In genomic region chr7:74032624-74033371, GRCh38 we compare ENCODE assay signal across 20 cellular contexts. TPM values are rescaled to one million over a fixed set of nuclear protein-coding genes. Genes with fewer than 3 reads are reported as not detected.
DNase-seq lines count a peak whose midpoint lies in the region; ATAC-seq, FAIRE-seq and TF ChIP-seq lines count a peak whose summit lies in the region.
"Had no signal": no experiment of that assay in that cellular context is flagged by ENCODE, and none has a peak within 500 bp of the region (broad histone marks: within the 10 kb centered on the region; RNA-seq: fewer than 3 reads in every experiment).

No MANE protein-coding gene starts in this region.

- intact Hi-C loops in pancreas (cut with DNase I) = no loop called here

- H3K27ac ChIP-seq in astrocyte (ENCODE audit: low read depth, low read length) = no peak overlapping the region
- H3K27ac ChIP-seq in pancreas = peak overlapping the region; percentile 66 to 90 (median 84)
- H3K27ac ChIP-seq in upper lobe of left lung = peak overlapping the region; percentile 13 to 84 (median 65)
- H3K27ac ChIP-seq: epithelial cell of prostate had no signal

- no peak for FAIRE-seq in astrocyte (lab: Jason Lieb, UNC)
- no peak for FAIRE-seq in pancreas (lab: Jason Lieb, UNC)
- FAIRE-seq: RCC 7860 had no signal

- H3K4me1 ChIP-seq in astrocyte (ENCODE audit: insufficient read depth, low read length) = peaks cover 5% of the 10 kb centered on the region
- peaks cover 30 to 45% (median 41%) of the 10 kb centered on the region in 3 donors for H3K4me1 ChIP-seq in pancreas
- H3K4me1 ChIP-seq in upper lobe of left lung = peaks cover 31 to 51% (median 39%) of the 10 kb centered on the region in 4 donors

- TF ChIP-seq POLR2A in upper lobe of left lung (IDR thresholded peaks at IDR 0.05) = no peak
- TF ChIP-seq POLR2A in GM18505 (IDR thresholded peaks at IDR 0.05; ENCODE audit: borderline replicate concordance, extremely low read depth, insufficient read depth, insufficient read length) = no peak

- no peak overlapping the region for H3K27ac Mint-ChIP-seq in astrocyte (ENCODE audit: unreplicated experiment)
- H3K27ac Mint-ChIP-seq: activated CD4-positive, alpha-beta T cell treated with anti-CD3 and anti-CD28 coated beads for 36 hours; activated naive CD8-positive, alpha-beta T cell; CD14-positive monocyte had no signal

- ATAC-seq in pancreas (no peak), upper lobe of left lung (ENCODE audit: low FRiP score in 2 of 2) (no peak), GM18505 (IDR thresholded peaks at IDR 0.05; ENCODE audit: unreplicated experiment) (no peak), GM21528 (IDR thresholded peaks at IDR 0.05; ENCODE audit: low FRiP score, unreplicated experiment) (no peak)
- ATAC-seq: activated CD4-positive, alpha-beta T cell treated with anti-CD3 and anti-CD28 coated beads for 36 hours had no signal

- H3K27me3 ChIP-seq in astrocyte (ENCODE audit: insufficient read depth, low read length) = peaks cover 3% of the 10 kb centered on the region
- no peaks in the 10 kb centered on the region for H3K27me3 ChIP-seq in pancreas
- H3K27me3 ChIP-seq in upper lobe of left lung = peaks cover 0 to 2% (median 0%) of the 10 kb centered on the region in 4 donors
- H3K27me3 ChIP-seq: MG63 had no signal

- in situ Hi-C loops in GM13976 (cut with MboI; ENCODE audit: low sequenced_read_pairs, unreplicated experiment) = no loop called here

- H3K9me3 ChIP-seq in astrocyte (ENCODE audit: insufficient read depth, low read depth, low read length) (no peaks in the 10 kb centered on the region), pancreas (no peaks in the 10 kb centered on the region), upper lobe of left lung (no peaks in the 10 kb centered on the region)
- H3K9me3 ChIP-seq: MG63 had no signal

- H2AFZ ChIP-seq in astrocyte (ENCODE audit: low read depth, low read length) = no peak overlapping the region

- H3K9ac ChIP-seq in astrocyte (ENCODE audit: low read length) = no peak overlapping the region

- WGBS in pancreas, 2 donors = 37 to 39% methylated on average over 8 of the region's 8 CpGs
- 62 to 66% methylated on average over 8 of the region's 8 CpGs for WGBS in upper lobe of left lung, 2 donors

- H3K4me3 ChIP-seq in astrocyte (ENCODE audit: insufficient read depth, low read depth, low read length) (no peak overlapping the region), fibroblast of the aortic adventitia (ENCODE audit: low read depth, low read length) (no peak overlapping the region), pancreas (no peak overlapping the region), upper lobe of left lung (peak overlapping the region in 2 of 4 donors; percentile 50 to 57)
- H3K4me3 ChIP-seq: lung, MG63 had no signal

- H3K4me2 ChIP-seq in astrocyte (ENCODE audit: low read length) = peak overlapping the region; percentile 14

- no peaks in the 10 kb centered on the region for H3K79me2 ChIP-seq in astrocyte (ENCODE audit: insufficient read depth, low read length)

- no peaks in the 10 kb centered on the region for H3K36me3 Mint-ChIP-seq in astrocyte (ENCODE audit: low read depth, unreplicated experiment)
- H3K36me3 Mint-ChIP-seq: activated naive CD8-positive, alpha-beta T cell had no signal

- no peaks in the 10 kb centered on the region for H3K9me3 Mint-ChIP-seq in astrocyte (ENCODE audit: unreplicated experiment)
- H3K9me3 Mint-ChIP-seq: neural crest cell had no signal

- H4K20me1 ChIP-seq in astrocyte (ENCODE audit: insufficient read depth, low read length) = no peaks in the 10 kb centered on the region

- peaks cover 7% of the 10 kb centered on the region for H3K27me3 Mint-ChIP-seq in astrocyte (ENCODE audit: low read depth, unreplicated experiment)

- peaks cover 15% of the 10 kb centered on the region for H3K4me1 Mint-ChIP-seq in astrocyte (ENCODE audit: low read depth, unreplicated experiment)

- H3K36me3 ChIP-seq in astrocyte (ENCODE audit: insufficient read depth, low read length) (no peaks in the 10 kb centered on the region), pancreas (peaks cover 0 to 17% (median 0%) of the 10 kb centered on the region in 3 donors), upper lobe of left lung (peaks cover 0 to 22% (median 0%) of the 10 kb centered on the region in 4 donors)
- H3K36me3 ChIP-seq: MG63 had no signal

- TF ChIP-seq EP300 in upper lobe of left lung (IDR thresholded peaks at IDR 0.05) = no peak

- peak overlapping the region; percentile 50 for H3K4me3 Mint-ChIP-seq in astrocyte (ENCODE audit: unreplicated experiment)
- H3K4me3 Mint-ChIP-seq: activated CD4-positive, alpha-beta T cell treated with anti-CD3 and anti-CD28 coated beads for 36 hours; activated naive CD8-positive, alpha-beta T cell; neural crest cell had no signal

- DNase-seq in astrocyte (ENCODE audit: low read depth) = no peak
- peak; percentile 50 for DNase-seq in fibroblast of the aortic adventitia (ENCODE audit: low read depth)
- peak in 1 of 6 donors; percentile 26 for DNase-seq in pancreas
- DNase-seq in upper lobe of left lung = no peak
- no peak for DNase-seq in ecto neural progenitor cell (ENCODE audit: low spot score)
- DNase-seq in GM13976 (ENCODE audit: low spot score) = no peak
- DNase-seq: activated CD4-positive, alpha-beta T cell treated with anti-CD3 and anti-CD28 coated beads for 36 hours; cerebellar nuclear complex; NCI-H1930; NCI-H526 treated with DMSO at 0.1 percent for 48 hours had no signal

- TF ChIP-seq CTCF in astrocyte (IDR thresholded peaks at IDR 0.05; ENCODE audit: insufficient read depth, low read depth, low read length) (no peak), fibroblast of the aortic adventitia (IDR thresholded peaks at IDR 0.05; ENCODE audit: insufficient read depth, low read length) (no peak), pancreas (IDR thresholded peaks at IDR 0.05) (no peak), upper lobe of left lung (IDR thresholded peaks at IDR 0.05) (no peak), GM13976 (IDR thresholded peaks at IDR 0.05; ENCODE audit: borderline replicate concordance, control extremely low read depth, extremely low read depth, insufficient read depth, missing control alignments) (no peak)

RNA-seq across cellular contexts. Expression of gene ELN, which starts 4.8 kb away (rescaled TPM):
- total RNA-seq in astrocyte (0.75 and 0.89 TPM in 2 replicates), fibroblast of the aortic adventitia (ENCODE audit: low replicate concordance) (22.3 and 101 TPM in 2 replicates), pancreas (10 to 100 TPM; 36.8 to 84.2 (median 70.7) TPM), upper lobe of left lung (100 to 1,000 TPM in 5 of 6 donors, 10 to 100 TPM in 1; 24.4 to 582 (median 229) TPM)
- 100 to 1,000 TPM in 1 of 2 donors, 10 to 100 TPM in 1; 36.9 to 118 TPM for polyA plus RNA-seq in pancreas
- total RNA-seq: activated CD4-positive, alpha-beta T cell treated with anti-CD3 and anti-CD28 coated beads for 36 hours; T-helper 2 cell treated with Interferon-gamma antibody and Interleukin-4, amounts not matched to agents 100 ng/mL and 5 ng/mL, for 36 hours had no signal
- polyA plus RNA-seq: CD14-positive monocyte had no signal

RNA-seq across cellular contexts. Expression of gene LIMK1, which starts 50.8 kb away (rescaled TPM):
- total RNA-seq in astrocyte = 67.8 and 69.9 TPM in 2 replicates
- 30.3 and 48.3 TPM in 2 replicates for total RNA-seq in fibroblast of the aortic adventitia (ENCODE audit: low replicate concordance)
- 10 to 100 TPM in 2 of 6 donors, 1 to 10 TPM in 4; 6.1 to 22.6 (median 9.5) TPM for total RNA-seq in pancreas
- polyA plus RNA-seq in pancreas = 1 to 10 TPM; 4.9 to 7.2 TPM
- total RNA-seq in upper lobe of left lung = 10 to 100 TPM; 15.9 to 51.9 (median 33.0) TPM

Comparison
In these comparisons a context has a peak if more than half of its experiments do, and no peak if none do; other contexts are left out.
1. RNA of gene ELN, which starts 4.8 kb away (total RNA-seq): 24.4 to 582 TPM in upper lobe of left lung, 22.3 to 101 TPM in fibroblast of the aortic adventitia and 36.8 to 84.2 TPM in pancreas; 0.75 to 0.89 TPM in astrocyte; every median in the first group is over 10 times any median in the second.